12 cellular contexts compared by ENCODE assay signal in genomic region chr12:14767617-14768016, GRCh38. TPM values are rescaled to one million over a fixed set of nuclear protein-coding genes. Genes with fewer than 3 reads are reported as not detected.
DNase-seq lines count a peak whose midpoint lies in the region; ATAC-seq and TF ChIP-seq lines count a peak whose summit lies in the region.
"Had no signal": no experiment of that assay in that cellular context is flagged by ENCODE, and none has a peak within 500 bp of the region (broad histone marks: within the 10 kb centered on the region; RNA-seq: fewer than 3 reads in every experiment).

No MANE protein-coding gene starts in this region.

- no peaks in the 10 kb centered on the region for H3K36me3 ChIP-seq in endodermal cell (ENCODE audit: control insufficient read depth, insufficient read depth, low read length)
- H3K36me3 ChIP-seq in thoracic aorta: no peaks in the 10 kb centered on the region
- H3K36me3 ChIP-seq: colonic mucosa had no signal

- H3K27me3 Mint-ChIP-seq in activated naive CD4-positive, alpha-beta T cell treated with anti-CD3 and anti-CD28 coated beads, Interleukin-2, amount 50 U/mL, for 24 hours: no peaks in the 10 kb centered on the region
- H3K27me3 Mint-ChIP-seq in WTC11 (ENCODE audit: low read depth) (no peaks in the 10 kb centered on the region; the same call in 1 of the 2 replicates), endodermal cell (ENCODE audit: insufficient read depth) (no peaks in the 10 kb centered on the region)

- POLR2A ChIA-PET in WTC11 (lab: Charles Lee) (no interaction called here), RWPE1 (lab: Yijun Ruan, JAX; ENCODE audit: low non-redundant PET) (no interaction called here)

- H3K4me1 ChIP-seq in endodermal cell (ENCODE audit: control insufficient read depth, insufficient read depth, low read length) (no peaks in the 10 kb centered on the region), thoracic aorta (ENCODE audit: control insufficient read depth in 1 of 2, low read depth in 2 of 2) (peaks cover 7 to 27% of the 10 kb centered on the region in 2 donors)
- H3K4me1 ChIP-seq: colonic mucosa had no signal

- H3K4me3 Mint-ChIP-seq in activated naive CD4-positive, alpha-beta T cell treated with anti-CD3 and anti-CD28 coated beads, Interleukin-2, amount 50 U/mL, for 24 hours: peak overlapping the region; percentile 30
- H3K4me3 Mint-ChIP-seq in WTC11 (peak overlapping the region; percentile 99), endodermal cell (peak overlapping the region; percentile 93)
- H3K4me3 Mint-ChIP-seq: T-helper 1 cell treated with Interleukin-12 subunit alpha and Interleukin-12 subunit beta and Interleukin-4 antibody, amounts not matched to agents 30 μg/mL and 1 μg/mL, for 36 hours had no signal

- H3K9ac ChIP-seq in endodermal cell (ENCODE audit: extremely low read depth, low read length, poor library complexity, severe bottlenecking): no peak overlapping the region

- TF ChIP-seq CTCF in WTC11 (IDR thresholded peaks at IDR 0.05): no peak
- no peak for TF ChIP-seq CTCF in endodermal cell (conservative IDR thresholded peaks at IDR 0.05)
- no peak for TF ChIP-seq CTCF in thoracic aorta (IDR thresholded peaks at IDR 0.05)
- no peak for TF ChIP-seq CTCF in RWPE1 (conservative IDR thresholded peaks at IDR 0.05; ENCODE audit: low read depth)

- 67 to 100% methylated on average over 1 of the region's 1 CpG for WGBS in endodermal cell (ENCODE audit: insufficient coverage in 1 of 2, insufficient read length in 1 of 2), 2 experiments

- peaks cover 34% of the 10 kb centered on the region for H3K36me3 Mint-ChIP-seq in activated naive CD4-positive, alpha-beta T cell treated with anti-CD3 and anti-CD28 coated beads, Interleukin-2, amount 50 U/mL, for 24 hours
- H3K36me3 Mint-ChIP-seq in WTC11 (peaks cover 36% of the 10 kb centered on the region), endodermal cell (ENCODE audit: low read depth) (peaks cover 28% of the 10 kb centered on the region)

- ATAC-seq in WTC11: no peak
- no peak for ATAC-seq in thoracic aorta (ENCODE audit: insufficient number of reproducible peaks, low FRiP score, low read depth)

- H3K27ac ChIP-seq in endodermal cell (ENCODE audit: low read depth, low read length) (no peak overlapping the region), thoracic aorta (no peak overlapping the region), RWPE1 (no peak overlapping the region)
- H3K27ac ChIP-seq: colonic mucosa had no signal

- peaks cover 6% of the 10 kb centered on the region for H3K9me3 Mint-ChIP-seq in activated naive CD4-positive, alpha-beta T cell treated with anti-CD3 and anti-CD28 coated beads, Interleukin-2, amount 50 U/mL, for 24 hours
- H3K9me3 Mint-ChIP-seq in WTC11: peaks cover 13% of the 10 kb centered on the region
- peaks cover 13% of the 10 kb centered on the region for H3K9me3 Mint-ChIP-seq in endodermal cell

- H3K9me3 ChIP-seq in endodermal cell (ENCODE audit: control insufficient read depth, low read length): peaks cover 9% of the 10 kb centered on the region
- no peaks in the 10 kb centered on the region for H3K9me3 ChIP-seq in thoracic aorta
- H3K9me3 ChIP-seq: colonic mucosa had no signal

- H3K4me3 ChIP-seq in endodermal cell (ENCODE audit: low read length): no peak overlapping the region
- H3K4me3 ChIP-seq in thoracic aorta: peak overlapping the region; percentile 79

- DNase-seq in activated naive CD4-positive, alpha-beta T cell treated with Interleukin-2 at 50 U/mL for 16 hours: no peak
- DNase-seq in WTC11 (ENCODE audit: low spot score): no peak
- DNase-seq in endodermal cell: no peak
- no peak for DNase-seq in thoracic aorta (ENCODE audit: low spot score)
- no peak for DNase-seq in NCI-H1092 treated with DMSO at 0.1 percent for 48 hours (lab: John Stamatoyannopoulos, UW)
- no peak for DNase-seq in T-helper 1 cell
- DNase-seq in RWPE1 (ENCODE audit: low spot score): no peak
- DNase-seq: colonic mucosa; MM.1S; stimulated activated CD4-positive, alpha-beta T cell treated with anti-CD3 and anti-CD28 coated beads, Interleukin-2, amount 100 ng/mL, for 24 hours had no signal

- peaks cover 62% of the 10 kb centered on the region for H3K4me1 Mint-ChIP-seq in activated naive CD4-positive, alpha-beta T cell treated with anti-CD3 and anti-CD28 coated beads, Interleukin-2, amount 50 U/mL, for 24 hours
- peaks cover 35% of the 10 kb centered on the region for H3K4me1 Mint-ChIP-seq in WTC11
- H3K4me1 Mint-ChIP-seq in endodermal cell: peaks cover 7% of the 10 kb centered on the region

- H3K27me3 ChIP-seq in endodermal cell (ENCODE audit: control insufficient read depth, insufficient read depth, low read length, poor library complexity, severe bottlenecking): no peaks in the 10 kb centered on the region
- no peaks in the 10 kb centered on the region for H3K27me3 ChIP-seq in thoracic aorta (replicated peaks; ENCODE audit: insufficient read depth)
- H3K27me3 ChIP-seq: colonic mucosa had no signal

- CTCF ChIA-PET in WTC11 (lab: Charles Lee) (no interaction called here), RWPE1 (lab: Yijun Ruan, JAX) (no interaction called here)

- H3K27ac Mint-ChIP-seq in activated naive CD4-positive, alpha-beta T cell treated with anti-CD3 and anti-CD28 coated beads, Interleukin-2, amount 50 U/mL, for 24 hours: no peak overlapping the region
- H3K27ac Mint-ChIP-seq in WTC11: peak overlapping the region; percentile 72; the same call in 1 of the 2 replicates
- H3K27ac Mint-ChIP-seq in endodermal cell: no peak overlapping the region
- H3K27ac Mint-ChIP-seq: T-helper 1 cell treated with Interleukin-12 subunit alpha and Interleukin-12 subunit beta and Interleukin-4 antibody, amounts not matched to agents 30 μg/mL and 1 μg/mL, for 36 hours had no signal

TF ChIP-seq in WTC11, 78 proteins besides CTCF, POLR2A, EP300 and RAD21:
- TF ChIP-seq FOXP4 (CRISPR knock-in tag; IDR thresholded peaks at IDR 0.05): no peak
- 0 out of 2 replicates have a peak, but pooled peaks have one; percentile 68 for TF ChIP-seq EMX1 (CRISPR knock-in tag; IDR thresholded peaks at IDR 0.05)
- TF ChIP-seq SP1 (CRISPR knock-in tag; conservative IDR thresholded peaks at IDR 0.05): no peak
- TF ChIP-seq SMAD3 (CRISPR knock-in tag; IDR thresholded peaks at IDR 0.05; ENCODE audit: borderline replicate concordance): no peak
TF ChIP-seq in WTC11: peak in this region for 1.

RNA-seq across cellular contexts. Expression of gene WBP11, which starts 35.7 kb away (rescaled TPM):
- 98.4 to 111 TPM (median 102 TPM) in 3 replicates for total RNA-seq in WTC11 (2021)
- 100 to 1,000 TPM in 1 of 2 donors, 10 to 100 TPM in 1; 97.4 to 150 TPM for total RNA-seq in endodermal cell
- 56.6 TPM for polyA plus RNA-seq in endodermal cell (2013, experiment 1 of 2)
- polyA plus RNA-seq in endodermal cell (2013, experiment 2 of 2): 63.5 TPM
- total RNA-seq in thoracic aorta: 10 to 100 TPM; 10.0 to 17.6 TPM

RNA-seq across cellular contexts. Expression of gene C12orf60, which starts 35.9 kb away (rescaled TPM):
- total RNA-seq in WTC11 (2021) (1.3 to 2.0 TPM (median 1.8 TPM) in 3 replicates), endodermal cell (1 to 10 TPM; 2.5 to 3.3 TPM), thoracic aorta (under 1 TPM in 1 of 2 donors, not detected in 1; 0.27 TPM)
- polyA plus RNA-seq in endodermal cell (2013, experiment 1 of 2): 4.3 TPM
- 4.2 TPM for polyA plus RNA-seq in endodermal cell (2013, experiment 2 of 2)

RNA-seq across cellular contexts. Expression of gene SMCO3, which starts 46.4 kb away (rescaled TPM):
- not detected in 3 replicates for total RNA-seq in WTC11 (2021)
- not detected for total RNA-seq in endodermal cell
- polyA plus RNA-seq in endodermal cell (2013, experiment 1 of 2): not detected
- not detected for polyA plus RNA-seq in endodermal cell (2013, experiment 2 of 2)
- under 1 TPM; 0.27 to 0.49 TPM for total RNA-seq in thoracic aorta
- total RNA-seq: colonic mucosa had no signal

Comparison
In these comparisons a context has a peak if more than half of its experiments do, and no peak if none do; other contexts are left out.
1. H3K4me3 Mint-ChIP-seq: peak in every context shown above with its lines; median percentile 99 in WTC11; 93 in endodermal cell; 30 in activated naive CD4-positive, alpha-beta T cell treated with anti-CD3 and anti-CD28 coated beads, Interleukin-2, amount 50 U/mL, for 24 hours.